ENCODE assay signal across 10 cellular contexts in the genomic region with DNA sequence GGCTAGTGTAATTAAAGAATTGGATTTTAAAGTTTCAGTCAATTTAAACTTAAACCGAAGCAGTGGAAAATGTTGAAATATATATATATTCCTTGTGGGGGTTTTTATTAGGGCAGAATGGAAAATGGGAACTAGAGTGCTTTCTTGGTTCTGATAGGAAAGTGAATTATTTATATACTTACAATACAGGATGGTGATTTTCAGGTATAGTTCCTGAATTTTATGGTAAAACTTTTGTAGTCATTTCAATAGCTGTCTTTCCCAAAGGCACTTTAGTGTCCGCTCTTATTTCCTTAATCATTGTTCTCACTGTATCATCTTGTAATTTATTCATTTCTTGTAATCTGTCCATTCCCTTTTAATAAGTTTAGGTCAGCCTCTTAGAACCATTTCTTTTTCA. TPM values are rescaled to one million over a fixed set of nuclear protein-coding genes. Genes with fewer than 3 reads are reported as not detected.
A peak's percentile ranks its signal among the peaks of the same experiment; 100 is the strongest.
DNase-seq lines count a peak whose midpoint lies in the region; ATAC-seq and TF ChIP-seq lines count a peak whose summit lies in the region.
"Had no signal": no experiment of that assay in that cellular context is flagged by ENCODE, and none has a peak within 500 bp of the region (broad histone marks: within the 10 kb centered on the region; RNA-seq: fewer than 3 reads in every experiment).

No MANE protein-coding gene starts in this region.

- ATAC-seq in WTC11: no peak
- ATAC-seq in GM19452 (IDR thresholded peaks at IDR 0.05; ENCODE audit: unreplicated experiment): no peak

- peaks cover 65% of the 10 kb centered on the region for H3K36me3 ChIP-seq in skeletal muscle satellite cell (ENCODE audit: insufficient read depth, low read length)

- H3K9me3 Mint-ChIP-seq in activated CD4-positive, alpha-beta T cell treated with anti-CD3 and anti-CD28 coated beads, Interleukin-2, amount 10 ng/mL, durations not matched to agents 7 days and 5 days: no peaks in the 10 kb centered on the region
- H3K9me3 Mint-ChIP-seq in WTC11: no peaks in the 10 kb centered on the region

- peaks cover 67% of the 10 kb centered on the region for H3K36me3 Mint-ChIP-seq in activated CD4-positive, alpha-beta T cell treated with anti-CD3 and anti-CD28 coated beads, Interleukin-2, amount 10 ng/mL, durations not matched to agents 7 days and 5 days (ENCODE audit: low read depth)
- H3K36me3 Mint-ChIP-seq in WTC11: peaks cover 68% of the 10 kb centered on the region

- no peaks in the 10 kb centered on the region for H3K27me3 ChIP-seq in skeletal muscle satellite cell (ENCODE audit: control insufficient read depth, insufficient read depth, low read length)

- POLR2A ChIA-PET in activated CD4-positive, alpha-beta T cell treated with anti-CD3 and anti-CD28 coated beads, Interleukin-2, amount 10 ng/mL, durations not matched to agents 7 days and 5 days (lab: Charles Lee): no interaction called here
- POLR2A ChIA-PET in WTC11 (lab: Charles Lee): no interaction called here

- H3K4me2 ChIP-seq in skeletal muscle satellite cell (ENCODE audit: low read length): peak overlapping the region; percentile 91

- no peak for TF ChIP-seq CTCF in WTC11 (IDR thresholded peaks at IDR 0.05)
- TF ChIP-seq CTCF in fibroblast of the aortic adventitia (IDR thresholded peaks at IDR 0.05; ENCODE audit: insufficient read depth, low read length): no peak

- H3K9ac ChIP-seq in skeletal muscle satellite cell (ENCODE audit: low read depth, low read length): peak overlapping the region; percentile 99

- CTCF ChIA-PET in activated CD4-positive, alpha-beta T cell treated with anti-CD3 and anti-CD28 coated beads, Interleukin-2, amount 10 ng/mL, durations not matched to agents 7 days and 5 days (lab: Charles Lee): no interaction called here
- CTCF ChIA-PET in WTC11 (lab: Charles Lee): no interaction called here

- no peak overlapping the region for H3K27ac Mint-ChIP-seq in activated CD4-positive, alpha-beta T cell treated with anti-CD3 and anti-CD28 coated beads, Interleukin-2, amount 10 ng/mL, durations not matched to agents 7 days and 5 days
- peak overlapping the region; percentile 96 for H3K27ac Mint-ChIP-seq in WTC11

- peaks cover 47% of the 10 kb centered on the region for H3K4me1 ChIP-seq in skeletal muscle satellite cell (ENCODE audit: control insufficient read depth, insufficient read depth, low read length)

- H3K27me3 Mint-ChIP-seq in activated CD4-positive, alpha-beta T cell treated with anti-CD3 and anti-CD28 coated beads, Interleukin-2, amount 10 ng/mL, durations not matched to agents 7 days and 5 days: no peaks in the 10 kb centered on the region
- no peaks in the 10 kb centered on the region for H3K27me3 Mint-ChIP-seq in WTC11 (ENCODE audit: low read depth)

- H3K4me1 Mint-ChIP-seq in activated CD4-positive, alpha-beta T cell treated with anti-CD3 and anti-CD28 coated beads, Interleukin-2, amount 10 ng/mL, durations not matched to agents 7 days and 5 days: peaks cover 73% of the 10 kb centered on the region
- peaks cover 46% of the 10 kb centered on the region for H3K4me1 Mint-ChIP-seq in WTC11

- H3K9me3 ChIP-seq in skeletal muscle satellite cell (replicated peaks; ENCODE audit: low read length): no peaks in the 10 kb centered on the region

- H3K4me3 ChIP-seq in fibroblast of the aortic adventitia (ENCODE audit: low read depth, low read length) (peak overlapping the region; percentile 78), skeletal muscle satellite cell (ENCODE audit: low read length) (peak overlapping the region; percentile 91)

- H3K4me3 Mint-ChIP-seq in activated CD4-positive, alpha-beta T cell treated with anti-CD3 and anti-CD28 coated beads, Interleukin-2, amount 10 ng/mL, durations not matched to agents 7 days and 5 days: peak overlapping the region; percentile 97
- H3K4me3 Mint-ChIP-seq in WTC11: peak overlapping the region; percentile 96

- no peak for DNase-seq in activated CD4-positive, alpha-beta T cell treated with anti-CD3 and anti-CD28 coated beads, Interleukin-2, amount 10 ng/mL, durations not matched to agents 7 days and 5 days
- no peak for DNase-seq in activated CD4-positive, alpha-beta T cell treated with anti-CD3 and anti-CD28 coated beads, Interleukin-2, amount 50 U/mL, for 4 hours
- DNase-seq in WTC11 (ENCODE audit: low spot score) (no peak), fibroblast of the aortic adventitia (ENCODE audit: low read depth) (no peak), SIG-M5 treated with dmso at 0.1 percent for 504 hours (lab: John Stamatoyannopoulos, UW; ENCODE audit: unreplicated experiment) (no peak)
- DNase-seq in stimulated activated CD4-positive, alpha-beta T cell treated with anti-CD3 and anti-CD28 coated beads, Interleukin-2, amount 100 ng/mL, for 48 hours: no peak
- DNase-seq: activated CD8-positive, alpha-beta memory T cell treated with anti-CD3 and anti-CD28 coated beads, Interleukin-2, amount 50 U/mL, for 4 hours; NCI-H524 treated with DMSO at 0.1 percent for 48 hours had no signal

TF ChIP-seq in WTC11, 78 proteins besides CTCF, POLR2A, EP300 and RAD21:
- TF ChIP-seq NFYB (CRISPR knock-in tag; conservative IDR thresholded peaks at IDR 0.05; ENCODE audit: low read depth) (no peak), KAT7 (CRISPR knock-in tag; IDR thresholded peaks at IDR 0.05; ENCODE audit: borderline replicate concordance) (no peak), SOX15 (CRISPR knock-in tag; IDR thresholded peaks at IDR 0.05) (no peak)
- TF ChIP-seq, protein P1, sequence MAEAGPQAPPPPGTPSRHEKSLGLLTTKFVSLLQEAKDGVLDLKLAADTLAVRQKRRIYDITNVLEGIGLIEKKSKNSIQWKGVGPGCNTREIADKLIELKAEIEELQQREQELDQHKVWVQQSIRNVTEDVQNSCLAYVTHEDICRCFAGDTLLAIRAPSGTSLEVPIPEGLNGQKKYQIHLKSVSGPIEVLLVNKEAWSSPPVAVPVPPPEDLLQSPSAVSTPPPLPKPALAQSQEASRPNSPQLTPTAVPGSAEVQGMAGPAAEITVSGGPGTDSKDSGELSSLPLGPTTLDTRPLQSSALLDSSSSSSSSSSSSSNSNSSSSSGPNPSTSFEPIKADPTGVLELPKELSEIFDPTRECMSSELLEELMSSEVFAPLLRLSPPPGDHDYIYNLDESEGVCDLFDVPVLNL (CRISPR knock-in tag; IDR thresholded peaks at IDR 0.05; ENCODE audit: borderline replicate concordance, low read depth): no peak
- TF ChIP-seq, protein P2, sequence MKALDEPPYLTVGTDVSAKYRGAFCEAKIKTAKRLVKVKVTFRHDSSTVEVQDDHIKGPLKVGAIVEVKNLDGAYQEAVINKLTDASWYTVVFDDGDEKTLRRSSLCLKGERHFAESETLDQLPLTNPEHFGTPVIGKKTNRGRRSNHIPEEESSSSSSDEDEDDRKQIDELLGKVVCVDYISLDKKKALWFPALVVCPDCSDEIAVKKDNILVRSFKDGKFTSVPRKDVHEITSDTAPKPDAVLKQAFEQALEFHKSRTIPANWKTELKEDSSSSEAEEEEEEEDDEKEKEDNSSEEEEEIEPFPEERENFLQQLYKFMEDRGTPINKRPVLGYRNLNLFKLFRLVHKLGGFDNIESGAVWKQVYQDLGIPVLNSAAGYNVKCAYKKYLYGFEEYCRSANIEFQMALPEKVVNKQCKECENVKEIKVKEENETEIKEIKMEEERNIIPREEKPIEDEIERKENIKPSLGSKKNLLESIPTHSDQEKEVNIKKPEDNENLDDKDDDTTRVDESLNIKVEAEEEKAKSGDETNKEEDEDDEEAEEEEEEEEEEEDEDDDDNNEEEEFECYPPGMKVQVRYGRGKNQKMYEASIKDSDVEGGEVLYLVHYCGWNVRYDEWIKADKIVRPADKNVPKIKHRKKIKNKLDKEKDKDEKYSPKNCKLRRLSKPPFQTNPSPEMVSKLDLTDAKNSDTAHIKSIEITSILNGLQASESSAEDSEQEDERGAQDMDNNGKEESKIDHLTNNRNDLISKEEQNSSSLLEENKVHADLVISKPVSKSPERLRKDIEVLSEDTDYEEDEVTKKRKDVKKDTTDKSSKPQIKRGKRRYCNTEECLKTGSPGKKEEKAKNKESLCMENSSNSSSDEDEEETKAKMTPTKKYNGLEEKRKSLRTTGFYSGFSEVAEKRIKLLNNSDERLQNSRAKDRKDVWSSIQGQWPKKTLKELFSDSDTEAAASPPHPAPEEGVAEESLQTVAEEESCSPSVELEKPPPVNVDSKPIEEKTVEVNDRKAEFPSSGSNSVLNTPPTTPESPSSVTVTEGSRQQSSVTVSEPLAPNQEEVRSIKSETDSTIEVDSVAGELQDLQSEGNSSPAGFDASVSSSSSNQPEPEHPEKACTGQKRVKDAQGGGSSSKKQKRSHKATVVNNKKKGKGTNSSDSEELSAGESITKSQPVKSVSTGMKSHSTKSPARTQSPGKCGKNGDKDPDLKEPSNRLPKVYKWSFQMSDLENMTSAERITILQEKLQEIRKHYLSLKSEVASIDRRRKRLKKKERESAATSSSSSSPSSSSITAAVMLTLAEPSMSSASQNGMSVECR (CRISPR knock-in tag; IDR thresholded peaks at IDR 0.05; ENCODE audit: borderline replicate concordance): no peak

RNA-seq across cellular contexts. Expression of a gene that starts 1.9 kb away (rescaled TPM):
- total RNA-seq in activated CD4-positive, alpha-beta T cell treated with anti-CD3 and anti-CD28 coated beads, Interleukin-2, amount 10 ng/mL, durations not matched to agents 7 days and 5 days: 1,000 to 10,000 TPM; 2,088 to 2,348 TPM
- total RNA-seq in WTC11 (2021) (3,135 to 3,488 TPM (median 3,463 TPM) in 3 replicates), fibroblast of the aortic adventitia (ENCODE audit: low replicate concordance) (1,513 and 2,231 TPM in 2 replicates)
- total RNA-seq in skeletal muscle satellite cell (2012; rRNA removed): 984 and 1,810 TPM in 2 replicates
